8 cellular contexts compared by ENCODE assay signal in the genomic region with DNA sequence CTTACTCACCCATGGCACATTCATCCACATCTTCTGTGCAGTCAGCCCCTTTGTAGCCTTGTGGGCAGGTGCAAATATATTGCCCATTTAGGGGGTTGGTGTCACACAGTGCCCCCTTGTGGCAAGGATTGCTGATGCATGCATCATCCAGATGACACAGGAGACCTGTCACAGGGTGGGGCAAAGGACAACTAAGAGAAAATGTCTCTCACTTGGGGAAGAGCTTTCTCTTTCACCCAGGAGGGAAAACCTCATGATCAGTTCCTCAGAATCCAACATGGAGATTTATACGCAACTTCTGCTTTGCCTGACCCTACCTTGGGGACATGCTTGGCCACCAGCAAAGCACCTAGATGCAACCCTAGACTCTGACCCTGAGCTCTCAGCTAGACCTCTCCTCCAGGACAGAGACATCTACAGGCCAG.
A peak's percentile ranks its signal among the peaks of the same experiment; 100 is the strongest.
DNase-seq lines count a peak whose midpoint lies in the region; TF ChIP-seq lines count a peak whose summit lies in the region.

No MANE protein-coding gene starts in this region.

- no peak for TF ChIP-seq POLR2A in thyroid gland (IDR thresholded peaks at IDR 0.05)

- TF ChIP-seq CTCF in HFFc6 (IDR thresholded peaks at IDR 0.05) (peak; percentile 94), neural cell (IDR thresholded peaks at IDR 0.05; ENCODE audit: poor library complexity, severe bottlenecking) (peak; percentile 27), thyroid gland (IDR thresholded peaks at IDR 0.05) (peak; percentile 18 to 53 (median 45))

- H3K79me2 ChIP-seq in neural cell (replicated peaks; ENCODE audit: insufficient read depth, low read length), result no peaks in the 10 kb centered on the region

- peaks cover 2% of the 10 kb centered on the region; the same call in 1 of the 2 replicates for H3K27me3 Mint-ChIP-seq in HFFc6 (ENCODE audit: insufficient read depth)

- H3K36me3 ChIP-seq in neural cell (ENCODE audit: insufficient read depth, low read length) (no peaks in the 10 kb centered on the region), thyroid gland (peaks cover 0 to 11% of the 10 kb centered on the region in 2 donors)

- no peaks in the 10 kb centered on the region for H3K9me3 Mint-ChIP-seq in HFFc6

- H3K36me3 Mint-ChIP-seq in HFFc6 (ENCODE audit: low read depth), result peaks cover 45% of the 10 kb centered on the region

- no peak for TF ChIP-seq RAD21 in neural cell (conservative IDR thresholded peaks at IDR 0.05)

- no peaks in the 10 kb centered on the region for H3K9me3 ChIP-seq in neural cell (ENCODE audit: low read length)
- H3K9me3 ChIP-seq in thyroid gland, result no peaks in the 10 kb centered on the region

- intact Hi-C loops in thyroid gland (cut with DNase I), result no loop called here

- H3K27ac ChIP-seq in epithelial cell of prostate (peak overlapping the region; percentile 22), neural cell (ENCODE audit: low read length) (no peak overlapping the region), thyroid gland (peak overlapping the region in 2 of 3 donors; percentile 18 to 46)

- no peak overlapping the region for H3K9ac ChIP-seq in neural cell (ENCODE audit: low read length)

- no peak for TF ChIP-seq EP300 in neural cell (conservative IDR thresholded peaks at IDR 0.05; ENCODE audit: poor library complexity, severe bottlenecking)

- no peak overlapping the region for H3K4me2 ChIP-seq in neural cell (ENCODE audit: low read length)

- no peaks in the 10 kb centered on the region for H3K9me2 ChIP-seq in neural cell (ENCODE audit: insufficient read depth, low read length)

- WGBS in thyroid gland, 2 donors, result 92 to 100% methylated on average over 1 of the region's 1 CpG

- H3K4me3 ChIP-seq in neural cell (ENCODE audit: low read length) (no peak overlapping the region), thyroid gland (replicated peaks in 1 of 3) (no peak overlapping the region)

- peaks cover 53 to 62% of the 10 kb centered on the region in 2 donors for H3K4me1 ChIP-seq in thyroid gland

- H3K27ac Mint-ChIP-seq in HFFc6, result peak overlapping the region; percentile 90

- no peak overlapping the region for H3K4me3 Mint-ChIP-seq in HFFc6

- no peaks in the 10 kb centered on the region for H3K27me3 ChIP-seq in neural cell (ENCODE audit: insufficient read depth, low read depth, low read length)
- H3K27me3 ChIP-seq in thyroid gland, result no peaks in the 10 kb centered on the region

- no peaks in the 10 kb centered on the region for H4K20me1 ChIP-seq in neural cell (ENCODE audit: insufficient read depth)

- peaks cover 56% of the 10 kb centered on the region for H3K4me1 Mint-ChIP-seq in HFFc6 (ENCODE audit: low read depth)

- H3F3A ChIP-seq in neural cell (ENCODE audit: insufficient read depth, low read length, poor library complexity, severe bottlenecking), result no peaks in the 10 kb centered on the region

- peak; percentile 1 for DNase-seq in NCI-H2171 treated with DMSO at 0.1 percent for 48 hours (lab: John Stamatoyannopoulos, UW)
- no peak for DNase-seq in NCI-H2171 (lab: John Stamatoyannopoulos, UW)
- peak; percentile 48 for DNase-seq in HFFc6
- DNase-seq in NCI-H460 (ENCODE audit: extremely low read depth, low read depth), result peak; percentile 43
- DNase-seq in activated CD8-positive, alpha-beta memory T cell treated with anti-CD3 and anti-CD28 coated beads for 1 hour (ENCODE audit: extremely low read depth in 1 of 2, low read depth in 1 of 2), result peak; percentile 33 to 56
- no peak for DNase-seq in epithelial cell of prostate (ENCODE audit: low read depth, low spot score)
- peak; percentile 49 to 54 for DNase-seq in thyroid gland

- H2AFZ ChIP-seq in neural cell (ENCODE audit: low read depth, low read length), result no peak overlapping the region

TF ChIP-seq in neural cell, 6 proteins besides CTCF, POLR2A, EP300 and RAD21:
- no peak for TF ChIP-seq EZH2 (IDR thresholded peaks at IDR 0.05; ENCODE audit: borderline replicate concordance, insufficient read depth, low read length, poor library complexity, severe bottlenecking)
- no peak for TF ChIP-seq TAF1 (IDR thresholded peaks at IDR 0.05; ENCODE audit: low read depth)
- TF ChIP-seq POLR2AphosphoS5 (IDR thresholded peaks at IDR 0.05), result no peak
- TF ChIP-seq MXI1 (conservative IDR thresholded peaks at IDR 0.05; ENCODE audit: poor library complexity, severe bottlenecking), result no peak
- TF ChIP-seq, protein P1, sequence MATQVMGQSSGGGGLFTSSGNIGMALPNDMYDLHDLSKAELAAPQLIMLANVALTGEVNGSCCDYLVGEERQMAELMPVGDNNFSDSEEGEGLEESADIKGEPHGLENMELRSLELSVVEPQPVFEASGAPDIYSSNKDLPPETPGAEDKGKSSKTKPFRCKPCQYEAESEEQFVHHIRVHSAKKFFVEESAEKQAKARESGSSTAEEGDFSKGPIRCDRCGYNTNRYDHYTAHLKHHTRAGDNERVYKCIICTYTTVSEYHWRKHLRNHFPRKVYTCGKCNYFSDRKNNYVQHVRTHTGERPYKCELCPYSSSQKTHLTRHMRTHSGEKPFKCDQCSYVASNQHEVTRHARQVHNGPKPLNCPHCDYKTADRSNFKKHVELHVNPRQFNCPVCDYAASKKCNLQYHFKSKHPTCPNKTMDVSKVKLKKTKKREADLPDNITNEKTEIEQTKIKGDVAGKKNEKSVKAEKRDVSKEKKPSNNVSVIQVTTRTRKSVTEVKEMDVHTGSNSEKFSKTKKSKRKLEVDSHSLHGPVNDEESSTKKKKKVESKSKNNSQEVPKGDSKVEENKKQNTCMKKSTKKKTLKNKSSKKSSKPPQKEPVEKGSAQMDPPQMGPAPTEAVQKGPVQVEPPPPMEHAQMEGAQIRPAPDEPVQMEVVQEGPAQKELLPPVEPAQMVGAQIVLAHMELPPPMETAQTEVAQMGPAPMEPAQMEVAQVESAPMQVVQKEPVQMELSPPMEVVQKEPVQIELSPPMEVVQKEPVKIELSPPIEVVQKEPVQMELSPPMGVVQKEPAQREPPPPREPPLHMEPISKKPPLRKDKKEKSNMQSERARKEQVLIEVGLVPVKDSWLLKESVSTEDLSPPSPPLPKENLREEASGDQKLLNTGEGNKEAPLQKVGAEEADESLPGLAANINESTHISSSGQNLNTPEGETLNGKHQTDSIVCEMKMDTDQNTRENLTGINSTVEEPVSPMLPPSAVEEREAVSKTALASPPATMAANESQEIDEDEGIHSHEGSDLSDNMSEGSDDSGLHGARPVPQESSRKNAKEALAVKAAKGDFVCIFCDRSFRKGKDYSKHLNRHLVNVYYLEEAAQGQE (IDR thresholded peaks at IDR 0.05; ENCODE audit: borderline replicate concordance), result no peak
- no peak for TF ChIP-seq SMC3 (conservative IDR thresholded peaks at IDR 0.05; ENCODE audit: poor library complexity)

Comparison
In these comparisons a context has a peak if more than half of its experiments do, and no peak if none do; other contexts are left out.
1. DNase-seq: peak in NCI-H2171 treated with DMSO at 0.1 percent for 48 hours (single experiment), HFFc6 (single experiment), NCI-H460 (single experiment), activated CD8-positive, alpha-beta memory T cell treated with anti-CD3 and anti-CD28 coated beads for 1 hour (2 of 2) and thyroid gland (2 of 2); none in NCI-H2171 (single experiment) and epithelial cell of prostate (single experiment).
2. CTCF ChIP-seq: peak in every context shown above with its lines; median percentile 94 in HFFc6; 45 in thyroid gland; 27 in neural cell.